Comparison of ENCODE assay signal across 9 cellular contexts in genomic region chr17:45292696-45293412, GRCh38. TPM values are rescaled to one million over a fixed set of nuclear protein-coding genes. Genes with fewer than 3 reads are reported as not detected.
DNase-seq lines count a peak whose midpoint lies in the region; ATAC-seq and TF ChIP-seq lines count a peak whose summit lies in the region.
"Had no signal": no experiment of that assay in that cellular context is flagged by ENCODE, and none has a peak within 500 bp of the region (broad histone marks: within the 10 kb centered on the region; RNA-seq: fewer than 3 reads in every experiment).

No MANE protein-coding gene starts in this region.

- in situ Hi-C loops in G401 (cut with HindIII; ENCODE audit: low sequenced_read_pairs) = no loop called here

- no peaks in the 10 kb centered on the region for H3K9me3 ChIP-seq in CD4-positive, CD25-positive, alpha-beta regulatory T cell (ENCODE audit: control insufficient read depth in 2 of 2, low read length in 2 of 2)
- H3K9me3 ChIP-seq in esophagus (ENCODE audit: control insufficient read depth in 2 of 2, insufficient read depth in 1 of 2, low read depth in 1 of 2, low read length in 1 of 2) (no peaks in the 10 kb centered on the region), psoas muscle (no peaks in the 10 kb centered on the region)

- H3K27ac Mint-ChIP-seq in CD4-positive, CD25-positive, alpha-beta regulatory T cell = peak overlapping the region; percentile 77 to 90 (median 83)
- peak overlapping the region; percentile 58 to 80 for H3K27ac Mint-ChIP-seq in T-cell

- H3K27me3 ChIP-seq in CD4-positive, CD25-positive, alpha-beta regulatory T cell (ENCODE audit: control insufficient read depth, insufficient read depth, low read length) = no peaks in the 10 kb centered on the region
- H3K27me3 ChIP-seq in esophagus (ENCODE audit: control insufficient read depth in 1 of 2, insufficient read depth in 2 of 2, low read length in 2 of 2) = no peaks in the 10 kb centered on the region
- no peaks in the 10 kb centered on the region for H3K27me3 ChIP-seq in psoas muscle (ENCODE audit: insufficient read depth in 3 of 3, low read length in 2 of 3)

- H3K4me1 Mint-ChIP-seq in CD4-positive, CD25-positive, alpha-beta regulatory T cell = peaks cover 15 to 66% (median 38%) of the 10 kb centered on the region in 4 donors
- peaks cover 51 to 66% (median 54%) of the 10 kb centered on the region in 3 donors for H3K4me1 Mint-ChIP-seq in T-cell

- no peak overlapping the region for H3K4me3 ChIP-seq in CD4-positive, CD25-positive, alpha-beta regulatory T cell (ENCODE audit: low read depth, low read length)
- H3K4me3 ChIP-seq in esophagus (ENCODE audit: low read depth in 1 of 2, low read length in 2 of 2) (no peak overlapping the region), psoas muscle (peak overlapping the region; percentile 8)

- H3K27me3 Mint-ChIP-seq in CD4-positive, CD25-positive, alpha-beta regulatory T cell = no peaks in the 10 kb centered on the region
- H3K27me3 Mint-ChIP-seq in T-cell = no peaks in the 10 kb centered on the region

- no peak for ATAC-seq in CD4-positive, CD25-positive, alpha-beta regulatory T cell (ENCODE audit: low read depth in 2 of 2)
- no peak for ATAC-seq in T-cell (replicated peaks in 1 of 4)
- ATAC-seq in psoas muscle = peak; percentile 4 to 19 (median 12)

- intact Hi-C loops in psoas muscle (cut with DNase I) = no loop called here

- CTCF ChIA-PET in T-cell (lab: Charles Lee) = no interaction called here

- WGBS in esophagus, 2 donors = 59 to 62% methylated on average over 12 of the region's 12 CpGs
- 34 to 47% (median 36%) methylated on average over 12 of the region's 12 CpGs for WGBS in psoas muscle, 3 donors

- H3K36me3 Mint-ChIP-seq in CD4-positive, CD25-positive, alpha-beta regulatory T cell = peaks cover 23% of the 10 kb centered on the region
- peaks cover 12% of the 10 kb centered on the region for H3K36me3 Mint-ChIP-seq in T-cell

- H3K4me1 ChIP-seq in CD4-positive, CD25-positive, alpha-beta regulatory T cell (ENCODE audit: control insufficient read depth, insufficient read depth, low read length, poor library complexity, severe bottlenecking) = peaks cover 38% of the 10 kb centered on the region
- peaks cover 23 to 56% of the 10 kb centered on the region in 2 donors for H3K4me1 ChIP-seq in esophagus (ENCODE audit: control insufficient read depth in 2 of 2, insufficient read depth in 2 of 2, low read length in 1 of 2)
- peaks cover 99% of the 10 kb centered on the region for H3K4me1 ChIP-seq in psoas muscle

- peaks cover 52% of the 10 kb centered on the region for H3K36me3 ChIP-seq in CD4-positive, CD25-positive, alpha-beta regulatory T cell (ENCODE audit: control insufficient read depth, insufficient read depth, low read length)
- H3K36me3 ChIP-seq in esophagus (ENCODE audit: control insufficient read depth in 2 of 2, insufficient read depth in 2 of 2, low read length in 1 of 2) (peaks cover 0 to 3% of the 10 kb centered on the region in 2 donors), psoas muscle (ENCODE audit: insufficient read depth in 1 of 2, low read depth in 1 of 2) (peaks cover 0 to 26% of the 10 kb centered on the region in 2 donors)

- no peak for TF ChIP-seq CTCF in psoas muscle (IDR thresholded peaks at IDR 0.05)

- DNase-seq in CD4-positive, CD25-positive, alpha-beta regulatory T cell = no peak
- DNase-seq in T-cell = no peak
- DNase-seq in psoas muscle = peak in 1 of 2 donors; percentile 63
- no peak for DNase-seq in superior temporal gyrus (ENCODE audit: extremely low spot score)
- no peak for DNase-seq in G401 (ENCODE audit: low spot score)
- DNase-seq in SHP77 (lab: John Stamatoyannopoulos, UW) = no peak
- no peak for DNase-seq in activated T-cell treated with anti-CD3 and anti-CD28 coated beads, Interleukin-2, amount 50 U/mL, for 1 hour
- DNase-seq: stimulated activated CD4-positive, alpha-beta T cell treated with anti-CD3 and anti-CD28 coated beads, Interleukin-4, amount 100 ng/mL, for 4 hours had no signal

- H3K9me3 Mint-ChIP-seq in CD4-positive, CD25-positive, alpha-beta regulatory T cell = peaks cover 0 to 2% (median 0%) of the 10 kb centered on the region in 7 donors
- no peaks in the 10 kb centered on the region for H3K9me3 Mint-ChIP-seq in T-cell

- no peak overlapping the region for H3K4me3 Mint-ChIP-seq in CD4-positive, CD25-positive, alpha-beta regulatory T cell
- no peak overlapping the region for H3K4me3 Mint-ChIP-seq in T-cell

- no peak overlapping the region for H3K27ac ChIP-seq in CD4-positive, CD25-positive, alpha-beta regulatory T cell (ENCODE audit: insufficient read depth, low read length, poor library complexity, severe bottlenecking)
- H3K27ac ChIP-seq in esophagus (ENCODE audit: low read depth in 2 of 2, low read length in 1 of 2) (peak overlapping the region; percentile 74 to 81), psoas muscle (peak overlapping the region; percentile 96)

- POLR2A ChIA-PET in T-cell (lab: Charles Lee) = interaction anchor here in 1 of 2 donors (0.7 kb wide), 1 partner anchor 19 kb away, joined by 3 read pairs; no protein-coding TSS in a partner anchor

RNA-seq across cellular contexts. Expression of gene MAP3K14, which starts 24.0 kb away (rescaled TPM):
- 61.3 TPM for total RNA-seq in CD4-positive, CD25-positive, alpha-beta regulatory T cell
- polyA plus RNA-seq in CD4-positive, CD25-positive, alpha-beta regulatory T cell = 1 to 10 TPM; 5.9 to 7.9 (median 6.7) TPM
- total RNA-seq in T-cell (10 to 100 TPM; 34.4 to 49.8 (median 42.8) TPM), psoas muscle (10 to 100 TPM; 21.8 to 53.5 (median 30.1) TPM)
- polyA plus RNA-seq in esophagus (1 to 10 TPM; 8.0 to 9.2 TPM), psoas muscle (10 to 100 TPM; 12.4 to 28.1 (median 24.6) TPM)
- 17.5 and 17.8 TPM in 2 replicates for total RNA-seq in G401 (2014; rRNA removed; shearing (Covaris generic))

RNA-seq across cellular contexts. Expression of gene SPATA32, which starts 31.0 kb away (rescaled TPM):
- total RNA-seq in CD4-positive, CD25-positive, alpha-beta regulatory T cell = 0.20 TPM
- polyA plus RNA-seq in CD4-positive, CD25-positive, alpha-beta regulatory T cell = under 1 TPM in 2 of 4 donors, not detected in 2; 0.36 to 0.60 TPM
- under 1 TPM in 4 of 5 donors, not detected in 1; 0.37 to 0.55 (median 0.42) TPM for total RNA-seq in T-cell
- not detected for polyA plus RNA-seq in esophagus
- total RNA-seq in psoas muscle = under 1 TPM in 1 of 4 donors, not detected in 3; 0.11 TPM
- polyA plus RNA-seq in psoas muscle = not detected
- not detected in 2 replicates for total RNA-seq in G401 (2014; rRNA removed; shearing (Covaris generic))

Comparison
In these comparisons a context has a peak if more than half of its experiments do, and no peak if none do; other contexts are left out.
1. ATAC-seq: peak in psoas muscle (4 of 4); none in CD4-positive, CD25-positive, alpha-beta regulatory T cell (0 of 2) and T-cell (0 of 4).